31 cellular contexts compared by ENCODE assay signal in genomic region chr3:141491929-141492328, GRCh38. TPM values are rescaled to one million over a fixed set of nuclear protein-coding genes. Genes with fewer than 3 reads are reported as not detected.
DNase-seq lines count a peak whose midpoint lies in the region; ATAC-seq and TF ChIP-seq lines count a peak whose summit lies in the region.
"Had no signal": no experiment of that assay in that cellular context is flagged by ENCODE, and none has a peak within 500 bp of the region (broad histone marks: within the 10 kb centered on the region; RNA-seq: fewer than 3 reads in every experiment).

No MANE protein-coding gene starts in this region.

- no peak for ATAC-seq in activated T-cell treated with anti-CD3 and anti-CD28 coated beads, Interleukin-2, amount 50 U/mL, for 72 hours (replicated peaks in 1 of 2)
- ATAC-seq in activated T-cell treated with anti-CD3 and anti-CD28 coated beads, Interleukin-2, amount 50 U/mL, for 4 hours, result no peak
- no peak for ATAC-seq in central memory CD8-positive, alpha-beta T cell (replicated peaks; ENCODE audit: extremely low read depth, poor library complexity, severe bottlenecking)
- no peak for ATAC-seq in HG02852 (IDR thresholded peaks at IDR 0.05; ENCODE audit: unreplicated experiment)
- ATAC-seq: left colon, Panc1 had no signal

- no peaks in the 10 kb centered on the region for H3K36me3 ChIP-seq in KMS-11 (ENCODE audit: insufficient read depth)
- H3K36me3 ChIP-seq: colonic mucosa, HAP-1, neural progenitor cell, right atrium auricular region, tibial nerve had no signal

- H3K27me3 ChIP-seq in KMS-11 (ENCODE audit: insufficient read depth, low read depth), result no peaks in the 10 kb centered on the region
- H3K27me3 ChIP-seq: colonic mucosa, neural progenitor cell, right atrium auricular region, tibial nerve had no signal

- no peak for DNase-seq in activated T-cell treated with anti-CD3 and anti-CD28 coated beads, Interleukin-2, amount 50 U/mL, for 72 hours
- DNase-seq in activated T-cell treated with anti-CD3 and anti-CD28 coated beads, Interleukin-2, amount 50 U/mL, for 4 hours, result no peak
- DNase-seq in central memory CD8-positive, alpha-beta T cell (ENCODE audit: low spot score in 2 of 2), result no peak
- DNase-seq in renal cortical epithelial cell (ENCODE audit: low read depth) (peak; percentile 70), NCI-H1105 (lab: John Stamatoyannopoulos, UW) (no peak), cerebellar cortex (ENCODE audit: low spot score) (no peak)
- DNase-seq: activated CD4-positive, alpha-beta T cell treated with anti-CD3 and anti-CD28 coated beads for 4 hours; activated naive CD4-positive, alpha-beta T cell treated with anti-CD3 and anti-CD28 coated beads for 36 hours; AML-193; anterior cingulate cortex; colonic mucosa; effector CD4-positive, alpha-beta T cell; hippocampal formation; Kasumi-1; left colon; mammary epithelial cell; NCI-H1694 treated with DMSO at 0.1 percent for 48 hours; NCI-H446; NCI-H748 treated with DMSO at 0.1 percent for 48 hours; Right ventricle myocardium superior; stimulated activated CD4-positive, alpha-beta T cell treated with anti-CD3 and anti-CD28 coated beads, Interleukin-2, amount 100 ng/mL, for 24 hours had no signal

- H3K4me3 ChIP-seq in KMS-11 (IDR thresholded peaks at IDR 0.05; ENCODE audit: insufficient read depth, low read depth, low read length), result no peak overlapping the region
- H3K4me3 ChIP-seq: colonic mucosa, HAP-1, neural progenitor cell, right atrium auricular region, tibial nerve had no signal

- TF ChIP-seq CTCF in KMS-11 (conservative IDR thresholded peaks at IDR 0.05; ENCODE audit: low read depth, low read length), result no peak

- peak overlapping the region; percentile 18; the same call in 1 of the 2 replicates for H3K4me2 ChIP-seq in KMS-11
- H3K4me2 ChIP-seq: neural progenitor cell had no signal

- no peak overlapping the region for H3K27ac ChIP-seq in KMS-11
- H3K27ac ChIP-seq: colonic mucosa, neural progenitor cell, parathyroid adenoma, right atrium auricular region, tibial nerve, VCaP had no signal

- peaks cover 91% of the 10 kb centered on the region for H3K4me1 Mint-ChIP-seq in activated T-cell treated with anti-CD3 and anti-CD28 coated beads, Interleukin-2, amount 50 U/mL, for 72 hours (ENCODE audit: low read depth)
- H3K4me1 Mint-ChIP-seq in activated T-cell treated with anti-CD3 and anti-CD28 coated beads, Interleukin-2, amount 50 U/mL, for 4 hours (ENCODE audit: low read depth), result peaks cover 87% of the 10 kb centered on the region
- H3K4me1 Mint-ChIP-seq in central memory CD8-positive, alpha-beta T cell, result peaks cover 78% of the 10 kb centered on the region

- peaks cover 70% of the 10 kb centered on the region for H3K79me2 ChIP-seq in KMS-11 (ENCODE audit: insufficient read depth, low read depth)

- H3K4me3 Mint-ChIP-seq in activated T-cell treated with anti-CD3 and anti-CD28 coated beads, Interleukin-2, amount 50 U/mL, for 72 hours, result peak overlapping the region in 1 of 2 donors; percentile 72
- H3K4me3 Mint-ChIP-seq in activated T-cell treated with anti-CD3 and anti-CD28 coated beads, Interleukin-2, amount 50 U/mL, for 4 hours, result no peak overlapping the region
- H3K4me3 Mint-ChIP-seq in central memory CD8-positive, alpha-beta T cell, result peak overlapping the region; percentile 21
- H3K4me3 Mint-ChIP-seq: activated naive CD4-positive, alpha-beta T cell treated with anti-CD3 and anti-CD28 coated beads for 36 hours; neural progenitor cell had no signal

- H2AFZ ChIP-seq in KMS-11 (ENCODE audit: low read depth), result no peak overlapping the region
- H2AFZ ChIP-seq: neural progenitor cell, parathyroid adenoma had no signal

- no peaks in the 10 kb centered on the region for H3K27me3 Mint-ChIP-seq in activated T-cell treated with anti-CD3 and anti-CD28 coated beads, Interleukin-2, amount 50 U/mL, for 72 hours (ENCODE audit: low read depth)
- no peaks in the 10 kb centered on the region for H3K27me3 Mint-ChIP-seq in activated T-cell treated with anti-CD3 and anti-CD28 coated beads, Interleukin-2, amount 50 U/mL, for 4 hours (ENCODE audit: low read depth)
- H3K27me3 Mint-ChIP-seq in central memory CD8-positive, alpha-beta T cell, result no peaks in the 10 kb centered on the region

- peaks cover 61% of the 10 kb centered on the region for H3K4me1 ChIP-seq in KMS-11 (ENCODE audit: low read depth, poor library complexity, severe bottlenecking)
- H3K4me1 ChIP-seq: colonic mucosa, parathyroid adenoma had no signal

- no peak overlapping the region for H3K9ac ChIP-seq in KMS-11
- H3K9ac ChIP-seq: neural progenitor cell, parathyroid adenoma had no signal

- H4K20me1 ChIP-seq in KMS-11 (ENCODE audit: insufficient read depth), result 0 out of 2 replicates have a peak, but pooled peaks cover 4% of the 10 kb centered on the region

- peak overlapping the region; percentile 68 for H3K27ac Mint-ChIP-seq in activated T-cell treated with anti-CD3 and anti-CD28 coated beads, Interleukin-2, amount 50 U/mL, for 72 hours
- H3K27ac Mint-ChIP-seq in central memory CD8-positive, alpha-beta T cell (ENCODE audit: low read depth), result no peak overlapping the region
- H3K27ac Mint-ChIP-seq: activated naive CD4-positive, alpha-beta T cell treated with anti-CD3 and anti-CD28 coated beads for 36 hours; neural progenitor cell; T-helper 2 cell treated with Interferon-gamma antibody and Interleukin-4, amounts not matched to agents 5 μg/mL and 100 μg/mL, for 36 hours had no signal

- peaks cover 8 to 23% of the 10 kb centered on the region in 2 donors for H3K36me3 Mint-ChIP-seq in activated T-cell treated with anti-CD3 and anti-CD28 coated beads, Interleukin-2, amount 50 U/mL, for 72 hours (ENCODE audit: insufficient read depth in 2 of 2)
- H3K36me3 Mint-ChIP-seq in activated T-cell treated with anti-CD3 and anti-CD28 coated beads, Interleukin-2, amount 50 U/mL, for 4 hours (ENCODE audit: insufficient read depth), result peaks cover 18% of the 10 kb centered on the region
- H3K36me3 Mint-ChIP-seq in central memory CD8-positive, alpha-beta T cell (ENCODE audit: insufficient read depth), result peaks cover 12% of the 10 kb centered on the region

- H3K9me3 Mint-ChIP-seq in activated T-cell treated with anti-CD3 and anti-CD28 coated beads, Interleukin-2, amount 50 U/mL, for 72 hours, result no peaks in the 10 kb centered on the region
- no peaks in the 10 kb centered on the region for H3K9me3 Mint-ChIP-seq in activated T-cell treated with anti-CD3 and anti-CD28 coated beads, Interleukin-2, amount 50 U/mL, for 4 hours
- H3K9me3 Mint-ChIP-seq in central memory CD8-positive, alpha-beta T cell, result no peaks in the 10 kb centered on the region

RNA-seq across cellular contexts. Expression of gene RASA2, which starts 5.1 kb away (rescaled TPM):
- total RNA-seq in activated T-cell treated with anti-CD3 and anti-CD28 coated beads, Interleukin-2, amount 50 U/mL, for 72 hours, result 10 to 100 TPM; 34.4 to 37.3 TPM
- 10 to 100 TPM; 31.0 to 37.0 (median 32.4) TPM for total RNA-seq in activated T-cell treated with anti-CD3 and anti-CD28 coated beads, Interleukin-2, amount 50 U/mL, for 4 hours
- 19.2 and 21.0 TPM in 2 replicates for total RNA-seq in renal cortical epithelial cell
